Comparison of ENCODE assay signal across 19 cellular contexts in genomic region chr15:92244703-92245102, GRCh38.
DNase-seq lines count a peak whose midpoint lies in the region; ATAC-seq and TF ChIP-seq lines count a peak whose summit lies in the region.
"Had no signal": no experiment of that assay in that cellular context is flagged by ENCODE, and none has a peak within 500 bp of the region (broad histone marks: within the 10 kb centered on the region; RNA-seq: fewer than 3 reads in every experiment).

No MANE protein-coding gene starts in this region.

- H2AFZ ChIP-seq in SK-N-SH (ENCODE audit: low read depth) (no peak overlapping the region), Loucy (ENCODE audit: low read length) (no peak overlapping the region)

- H3K27me3 ChIP-seq in SK-N-SH (ENCODE audit: insufficient read depth) (no peaks in the 10 kb centered on the region), Loucy (ENCODE audit: insufficient read depth, low read length, poor library complexity, severe bottlenecking) (no peaks in the 10 kb centered on the region), adrenal gland (no peaks in the 10 kb centered on the region)

- H3K79me2 ChIP-seq in SK-N-SH (ENCODE audit: insufficient read depth) (no peaks in the 10 kb centered on the region), Loucy (ENCODE audit: insufficient read depth, low read length) (no peaks in the 10 kb centered on the region)

- POLR2A ChIA-PET in SK-N-SH (lab: Yijun Ruan, JAX), result no interaction called here

- H3K27me3 Mint-ChIP-seq in glutamatergic neuron (ENCODE audit: unreplicated experiment), result no peaks in the 10 kb centered on the region

- no peak for TF ChIP-seq CTCF in SK-N-SH (IDR thresholded peaks at IDR 0.05)
- peak; percentile 32; the same call in 1 of the 2 replicates for TF ChIP-seq CTCF in Loucy (conservative IDR thresholded peaks at IDR 0.05; ENCODE audit: low read length)
- TF ChIP-seq CTCF in glutamatergic neuron (IDR thresholded peaks at IDR 0.05; ENCODE audit: partially characterized antibody, unreplicated experiment), result peak; percentile 31
- TF ChIP-seq CTCF in adrenal gland (IDR thresholded peaks at IDR 0.05), result no peak

- H3K9me3 ChIP-seq in SK-N-SH, result no peaks in the 10 kb centered on the region
- H3K9me3 ChIP-seq in Loucy (ENCODE audit: insufficient read depth, low read depth, low read length), result no peaks in the 10 kb centered on the region
- no peaks in the 10 kb centered on the region for H3K9me3 ChIP-seq in adrenal gland (replicated peaks in 1 of 3)

- WGBS in SK-N-SH (ENCODE audit: low lambda C conversion rate), result 8% methylated on average over 1 of the region's 1 CpG
- 63 to 81% (median 76%) methylated on average over 1 of the region's 1 CpG for WGBS in adrenal gland, 4 donors

- no peaks in the 10 kb centered on the region for H3K36me3 Mint-ChIP-seq in glutamatergic neuron (ENCODE audit: unreplicated experiment)
- H3K36me3 Mint-ChIP-seq: T-cell had no signal

- DNase-seq in SK-N-SH, result peak; percentile 25
- DNase-seq in glutamatergic neuron, result no peak
- DNase-seq in anterior cingulate cortex (lab: John Stamatoyannopoulos, UW), result no peak
- DNase-seq in adrenal gland, result no peak
- DNase-seq in activated T-cell treated with anti-CD3 and anti-CD28 coated beads for 4 hours, result no peak
- DNase-seq in dedifferentiated amniotic fluid mesenchymal stem cell (ENCODE audit: extremely low spot score), result no peak
- DNase-seq: 8988T, C1 segment of cervical spinal cord, DMS 273 treated with DMSO at 0.1 percent for 48 hours, GDM1, H9, MV-4-11, NCI-H1436 treated with DMSO at 0.1 percent for 48 hours, NCI-H2081, NCI-H774, T-cell had no signal

- no peak overlapping the region for H3K27ac ChIP-seq in SK-N-SH (ENCODE audit: low read depth in 2 of 2, low read length in 1 of 2)
- no peak overlapping the region for H3K27ac ChIP-seq in adrenal gland

- TF ChIP-seq EP300 in SK-N-SH (IDR thresholded peaks at IDR 0.05; ENCODE audit: borderline replicate concordance in 1 of 2, low read depth in 1 of 2, low read length in 1 of 2), result no peak

- H3K4me1 Mint-ChIP-seq in glutamatergic neuron (ENCODE audit: low read depth, unreplicated experiment), result no peaks in the 10 kb centered on the region
- H3K4me1 Mint-ChIP-seq: H9, T-cell had no signal

- TF ChIP-seq POLR2A in adrenal gland (IDR thresholded peaks at IDR 0.05), result no peak

- no peaks in the 10 kb centered on the region for H3K9me3 Mint-ChIP-seq in glutamatergic neuron (ENCODE audit: unreplicated experiment)

- H3K36me3 ChIP-seq in SK-N-SH (replicated peaks in 1 of 2; ENCODE audit: control insufficient read depth in 1 of 2, insufficient read depth in 2 of 2, low read length in 1 of 2) (no peaks in the 10 kb centered on the region), Loucy (ENCODE audit: insufficient read depth, low read length) (no peaks in the 10 kb centered on the region), adrenal gland (replicated peaks in 1 of 2) (no peaks in the 10 kb centered on the region)

- H3K4me3 Mint-ChIP-seq in glutamatergic neuron (ENCODE audit: unreplicated experiment), result no peak overlapping the region
- H3K4me3 Mint-ChIP-seq: H9, T-cell had no signal

- H4K20me1 ChIP-seq in SK-N-SH (ENCODE audit: insufficient read depth) (no peaks in the 10 kb centered on the region), Loucy (ENCODE audit: insufficient read depth, low read length, poor library complexity, severe bottlenecking) (no peaks in the 10 kb centered on the region)

- no peaks in the 10 kb centered on the region for H3K4me1 ChIP-seq in SK-N-SH (ENCODE audit: control insufficient read depth in 1 of 2, insufficient read depth in 2 of 2, low read depth in 1 of 2, low read length in 1 of 2)
- H3K4me1 ChIP-seq in Loucy (ENCODE audit: insufficient read depth, low read length, poor library complexity, severe bottlenecking), result no peaks in the 10 kb centered on the region
- H3K4me1 ChIP-seq in adrenal gland (replicated peaks in 1 of 2), result no peaks in the 10 kb centered on the region

- intact Hi-C loops in adrenal gland (cut with DNase I), result no loop called here

- CTCF ChIA-PET in SK-N-SH (lab: Yijun Ruan, JAX), result no interaction called here

- no peak overlapping the region for H3K27ac Mint-ChIP-seq in glutamatergic neuron (ENCODE audit: unreplicated experiment)
- H3K27ac Mint-ChIP-seq: H9, T-cell had no signal

- no peak for TF ChIP-seq RAD21 in SK-N-SH (IDR thresholded peaks at IDR 0.05; ENCODE audit: low read length)

- H3K9me2 ChIP-seq in SK-N-SH (no peaks in the 10 kb centered on the region), Loucy (replicated peaks; ENCODE audit: low read depth, low read length) (no peaks in the 10 kb centered on the region)

- H3K9ac ChIP-seq in SK-N-SH (no peak overlapping the region), Loucy (ENCODE audit: low read depth, low read length, poor library complexity, severe bottlenecking) (no peak overlapping the region)

- ATAC-seq in SK-N-SH treated with all-trans-retinoic acid at 6 μM for 48 hours, result no peak
- ATAC-seq: Panc1, T-cell had no signal

- H3F3A ChIP-seq in SK-N-SH (replicated peaks; ENCODE audit: insufficient read depth) (no peaks in the 10 kb centered on the region), Loucy (ENCODE audit: low read depth) (no peaks in the 10 kb centered on the region)

- H3K4me3 ChIP-seq in SK-N-SH (ENCODE audit: low read depth in 2 of 2, low read length in 1 of 2), result no peak overlapping the region
- no peak overlapping the region for H3K4me3 ChIP-seq in Loucy (ENCODE audit: low read length, poor library complexity, severe bottlenecking)
- no peak overlapping the region for H3K4me3 ChIP-seq in adrenal gland

- H3K4me2 ChIP-seq in SK-N-SH, result no peak overlapping the region
- H3K4me2 ChIP-seq in Loucy (ENCODE audit: low read depth, low read length, poor library complexity, severe bottlenecking), result no peak overlapping the region

TF ChIP-seq in SK-N-SH, 30 proteins besides CTCF, POLR2A, EP300 and RAD21 (continues in another document):
- no peak for TF ChIP-seq RFX5 (IDR thresholded peaks at IDR 0.05; ENCODE audit: low read length)
- no peak for TF ChIP-seq POLR2AphosphoS5 (IDR thresholded peaks at IDR 0.05; ENCODE audit: low read depth, low read length)
- TF ChIP-seq RCOR1 (IDR thresholded peaks at IDR 0.05; ENCODE audit: low read length), result no peak
- TF ChIP-seq ELF1 (IDR thresholded peaks at IDR 0.05), result no peak
- no peak for TF ChIP-seq FOXM1 (IDR thresholded peaks at IDR 0.05; ENCODE audit: low read depth)
- TF ChIP-seq GATA2 (CRISPR knock-in tag; IDR thresholded peaks at IDR 0.05), result no peak
- TF ChIP-seq GABPA (IDR thresholded peaks at IDR 0.05; ENCODE audit: low read depth), result no peak
- no peak for TF ChIP-seq TAF1 (IDR thresholded peaks at IDR 0.05; ENCODE audit: borderline replicate concordance, low read depth, low read length)
- TF ChIP-seq USF1 (IDR thresholded peaks at IDR 0.05; ENCODE audit: borderline replicate concordance, low read depth), result no peak
- TF ChIP-seq USF2 (IDR thresholded peaks at IDR 0.05; ENCODE audit: borderline replicate concordance, low read depth, low read length), result no peak
- TF ChIP-seq SIN3A (IDR thresholded peaks at IDR 0.05; ENCODE audit: borderline replicate concordance, low read depth, low read length), result no peak

TF ChIP-seq in SK-N-SH treated with all-trans-retinoic acid at 6 μM for 48 hours, 23 proteins besides CTCF, POLR2A, EP300 and RAD21:
- TF ChIP-seq ZFP3 (CRISPR knock-in tag; IDR thresholded peaks at IDR 0.05) (no peak), ZNF565 (CRISPR knock-in tag; conservative IDR thresholded peaks at IDR 0.05; ENCODE audit: low read depth) (no peak), OSR1 (CRISPR knock-in tag; IDR thresholded peaks at IDR 0.05) (no peak), GLIS3 (CRISPR knock-in tag; IDR thresholded peaks at IDR 0.05) (no peak), RARB (CRISPR knock-in tag; IDR thresholded peaks at IDR 0.05) (no peak), ZC3H10 (CRISPR knock-in tag; IDR thresholded peaks at IDR 0.05) (no peak), ZFP30 (CRISPR knock-in tag; IDR thresholded peaks at IDR 0.05) (no peak), ZNF70 (CRISPR knock-in tag; IDR thresholded peaks at IDR 0.05) (no peak), TCF4 (CRISPR knock-in tag; IDR thresholded peaks at IDR 0.05; ENCODE audit: borderline replicate concordance) (no peak), CREB5 (CRISPR knock-in tag; IDR thresholded peaks at IDR 0.05; ENCODE audit: low read depth) (no peak)

Comparison
In these comparisons a context has a peak if more than half of its experiments do, and no peak if none do; other contexts are left out.
1. CTCF ChIP-seq: peak in Loucy (single experiment) and glutamatergic neuron (single experiment); none in SK-N-SH (single experiment) and adrenal gland (0 of 6).